ENCODE assay signal across 9 cellular contexts in the genomic region with DNA sequence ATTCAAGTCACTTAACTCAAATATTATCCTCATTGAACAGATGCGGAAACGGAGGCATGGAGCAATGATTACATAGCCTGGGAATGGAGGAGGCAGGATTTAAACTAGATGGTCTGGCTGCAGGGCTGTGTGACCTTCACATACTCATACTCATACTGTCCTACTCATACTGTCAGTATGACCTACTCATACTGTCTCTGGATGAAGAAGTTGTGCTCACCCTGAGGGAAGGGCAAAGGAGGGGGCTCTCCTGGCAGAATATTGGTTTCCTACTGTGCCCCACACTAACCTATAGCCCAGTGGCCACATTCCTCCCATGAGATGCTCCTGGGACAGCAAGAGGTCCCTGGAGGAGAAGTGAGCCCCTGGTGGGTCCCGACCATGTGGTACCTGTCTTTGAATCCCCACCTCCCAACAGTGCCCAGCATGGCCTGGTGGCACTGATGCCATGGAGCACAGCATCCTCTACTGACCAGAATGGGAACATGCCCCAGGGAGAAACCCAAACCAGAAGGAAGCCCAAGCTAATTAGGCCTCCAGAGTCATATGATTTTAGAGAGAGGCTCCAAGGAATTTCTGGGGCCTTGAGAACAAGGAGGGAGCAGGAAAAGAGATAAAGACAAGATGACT.
DNase-seq lines count a peak whose midpoint lies in the region; ATAC-seq and TF ChIP-seq lines count a peak whose summit lies in the region.
"Had no signal": no experiment of that assay in that cellular context is flagged by ENCODE, and none has a peak within 500 bp of the region (broad histone marks: within the 10 kb centered on the region; RNA-seq: fewer than 3 reads in every experiment).

No MANE protein-coding gene starts in this region.

- peaks cover 3% of the 10 kb centered on the region for H3K4me1 Mint-ChIP-seq in CD8-positive, alpha-beta T cell (ENCODE audit: low read depth)

- no peaks in the 10 kb centered on the region for H3K27me3 ChIP-seq in CD8-positive, alpha-beta T cell (ENCODE audit: insufficient read depth, low read length)
- H3K27me3 ChIP-seq in HCT116 (ENCODE audit: insufficient read depth, low read length) (peaks cover 14% of the 10 kb centered on the region), SJCRH30 (peaks cover 12% of the 10 kb centered on the region; the same call in 1 of the 2 replicates)

- no TSS peak for BruUV-seq in HCT116 (replicated peaks; lab: Mats Ljungman, UMichigan)

- in situ Hi-C loops in G401 (cut with HindIII; ENCODE audit: low sequenced_read_pairs), result no loop called here

- no peaks in the 10 kb centered on the region for H4K20me1 ChIP-seq in HCT116 (ENCODE audit: insufficient read depth)

- peak; percentile 86 for TF ChIP-seq RAD21 in HCT116 (IDR thresholded peaks at IDR 0.05; ENCODE audit: low read depth)

- H3K9ac ChIP-seq in HCT116 (ENCODE audit: low read length), result no peak overlapping the region

- H3K36me3 Mint-ChIP-seq in CD8-positive, alpha-beta T cell, result no peaks in the 10 kb centered on the region

- H3K79me2 ChIP-seq in HCT116 (ENCODE audit: insufficient read depth, low read length), result no peaks in the 10 kb centered on the region

- no peak overlapping the region for H2AFZ ChIP-seq in HCT116 (ENCODE audit: low read depth, low read length, poor library complexity, severe bottlenecking)

- peaks cover 4% of the 10 kb centered on the region for H3K9me3 Mint-ChIP-seq in CD8-positive, alpha-beta T cell

- no peak overlapping the region for H3K27ac ChIP-seq in CD8-positive, alpha-beta T cell (ENCODE audit: low read depth, low read length)
- H3K27ac ChIP-seq in HCT116 (ENCODE audit: low read depth, low read length) (no peak overlapping the region), SJCRH30 (no peak overlapping the region)

- no peak overlapping the region for H3K4me2 ChIP-seq in HCT116 (ENCODE audit: low read length)

- H3K9me2 ChIP-seq in HCT116 (ENCODE audit: insufficient read depth), result no peaks in the 10 kb centered on the region

- no peaks in the 10 kb centered on the region for H3K27me3 Mint-ChIP-seq in CD8-positive, alpha-beta T cell (ENCODE audit: low read depth)
- H3K27me3 Mint-ChIP-seq: stimulated activated naive CD8-positive, alpha-beta T cell treated with anti-CD3 and anti-CD28 coated beads, Interleukin-15, Interleukin-2, amounts not matched to agents 100 ng/mL and 50 ng/mL, for 24 hours had no signal

- H3K9me3 ChIP-seq in CD8-positive, alpha-beta T cell (ENCODE audit: low read length), result no peaks in the 10 kb centered on the region
- no peaks in the 10 kb centered on the region for H3K9me3 ChIP-seq in HCT116 (ENCODE audit: control insufficient read depth in 1 of 2, insufficient read depth in 1 of 2, low read depth in 1 of 2, low read length in 2 of 2)
- H3K9me3 ChIP-seq in SJCRH30 (replicated peaks), result no peaks in the 10 kb centered on the region

- no peak for TF ChIP-seq POLR2A in HCT116 (IDR thresholded peaks at IDR 0.05; ENCODE audit: borderline replicate concordance, extremely low read depth, insufficient read depth, insufficient read length)

- CTCF ChIA-PET in CD8-positive, alpha-beta T cell (lab: Charles Lee), result interaction anchor here (0.6 to 4.2 kb wide), 5 partner anchors 15 to 411 kb away, joined by 3 to 20 read pairs (median 4); no protein-coding TSS in a partner anchor
- CTCF ChIA-PET in HCT116 (lab: Charles Lee), result interaction anchor here (0.5 to 1.4 kb wide), 12 partner anchors 8 to 421 kb away, joined by 3 to 8 read pairs (median 4); no protein-coding TSS in a partner anchor

- peak; percentile 18 for TF ChIP-seq CTCF in CD8-positive, alpha-beta T cell (IDR thresholded peaks at IDR 0.05)
- TF ChIP-seq CTCF in HCT116 (IDR thresholded peaks at IDR 0.05 in 2 of 3, conservative IDR thresholded peaks at IDR 0.05 in 1 of 3; ENCODE audit: borderline replicate concordance in 1 of 3, insufficient read depth in 1 of 3, low read depth in 2 of 3, low read length in 2 of 3), result peak; percentile 62 to 95 (median 84); a peak in 5 of 6 replicates

- POLR2A ChIA-PET in CD8-positive, alpha-beta T cell (lab: Charles Lee), result interaction anchor here (1.1 kb wide), 1 partner anchor 10 kb away, joined by 3 read pairs; no protein-coding TSS in a partner anchor
- POLR2A ChIA-PET in HCT116 (lab: Charles Lee), result no interaction called here

- ATAC-seq in CD8-positive, alpha-beta T cell, result peak; percentile 51
- ATAC-seq in HCT116 (peak; percentile 90), GM21825 (IDR thresholded peaks at IDR 0.05; ENCODE audit: unreplicated experiment) (no peak), GM21381 (IDR thresholded peaks at IDR 0.05; ENCODE audit: unreplicated experiment) (no peak), GM19395 (IDR thresholded peaks at IDR 0.05; ENCODE audit: unreplicated experiment) (no peak)

- no peaks in the 10 kb centered on the region for H3K36me3 ChIP-seq in CD8-positive, alpha-beta T cell (ENCODE audit: insufficient read depth, low read length)
- H3K36me3 ChIP-seq in HCT116 (ENCODE audit: control insufficient read depth in 1 of 2, insufficient read depth in 2 of 2, low read length in 2 of 2) (no peaks in the 10 kb centered on the region), SJCRH30 (no peaks in the 10 kb centered on the region)

- no peak overlapping the region for H3K4me3 ChIP-seq in CD8-positive, alpha-beta T cell (ENCODE audit: low read depth, low read length)
- H3K4me3 ChIP-seq in HCT116 (replicated peaks in 1 of 2; ENCODE audit: low read depth in 1 of 2, low read length in 2 of 2) (no peak overlapping the region), SJCRH30 (no peak overlapping the region)

- RAD21 ChIA-PET in HCT116 (lab: Charles Lee; ENCODE audit: low non-redundant PET in 1 of 2, low total read pairs in 2 of 2, uncharacterized antibody in 2 of 2, unreplicated experiment in 2 of 2), result interaction anchor here (0.6 to 0.9 kb wide), 3 partner anchors 184 to 411 kb away, joined by 3 to 4 read pairs (median 3); no protein-coding TSS in a partner anchor

- peak in 1 of 7 experiments; percentile 56 for DNase-seq in CD8-positive, alpha-beta T cell
- DNase-seq in HCT116 (ENCODE audit: low read depth, low spot score) (no peak), SJCRH30 (peak; percentile 19 to 42), left kidney (ENCODE audit: low read depth, low spot score) (peak; percentile 46), G401 (ENCODE audit: low spot score) (no peak)

- H3K27ac Mint-ChIP-seq in CD8-positive, alpha-beta T cell, result no peak overlapping the region
- H3K27ac Mint-ChIP-seq: stimulated activated naive CD8-positive, alpha-beta T cell treated with anti-CD3 and anti-CD28 coated beads, Interleukin-15, Interleukin-2, amounts not matched to agents 100 ng/mL and 50 ng/mL, for 24 hours had no signal

- no peak overlapping the region for H3K4me3 Mint-ChIP-seq in CD8-positive, alpha-beta T cell
- H3K4me3 Mint-ChIP-seq: stimulated activated naive CD8-positive, alpha-beta T cell treated with anti-CD3 and anti-CD28 coated beads, Interleukin-15, Interleukin-2, amounts not matched to agents 100 ng/mL and 50 ng/mL, for 24 hours had no signal

- intact Hi-C loops in CD8-positive, alpha-beta T cell (cut with DNase I, micrococcal nuclease), result loop anchor here (1.0 to 5.0 kb wide), 4 partner anchors 189 to 412 kb away; no protein-coding TSS in a partner anchor
- intact Hi-C loops in HCT116 (cut with micrococcal nuclease), result loop anchor here (1.0 to 10.0 kb wide), 3 partner anchors 184 to 597 kb away; no protein-coding TSS in a partner anchor

- no peaks in the 10 kb centered on the region for H3K4me1 ChIP-seq in CD8-positive, alpha-beta T cell (ENCODE audit: insufficient read depth, low read length)
- no peaks in the 10 kb centered on the region for H3K4me1 ChIP-seq in HCT116 (ENCODE audit: control insufficient read depth in 1 of 2, insufficient read depth in 2 of 2, low read length in 2 of 2)
- H3K4me1 ChIP-seq in SJCRH30, result peaks cover 7% of the 10 kb centered on the region; the same call in 1 of the 2 replicates

TF ChIP-seq in HCT116, 20 proteins besides CTCF, POLR2A, EP300 and RAD21:
- TF ChIP-seq, protein P1, sequence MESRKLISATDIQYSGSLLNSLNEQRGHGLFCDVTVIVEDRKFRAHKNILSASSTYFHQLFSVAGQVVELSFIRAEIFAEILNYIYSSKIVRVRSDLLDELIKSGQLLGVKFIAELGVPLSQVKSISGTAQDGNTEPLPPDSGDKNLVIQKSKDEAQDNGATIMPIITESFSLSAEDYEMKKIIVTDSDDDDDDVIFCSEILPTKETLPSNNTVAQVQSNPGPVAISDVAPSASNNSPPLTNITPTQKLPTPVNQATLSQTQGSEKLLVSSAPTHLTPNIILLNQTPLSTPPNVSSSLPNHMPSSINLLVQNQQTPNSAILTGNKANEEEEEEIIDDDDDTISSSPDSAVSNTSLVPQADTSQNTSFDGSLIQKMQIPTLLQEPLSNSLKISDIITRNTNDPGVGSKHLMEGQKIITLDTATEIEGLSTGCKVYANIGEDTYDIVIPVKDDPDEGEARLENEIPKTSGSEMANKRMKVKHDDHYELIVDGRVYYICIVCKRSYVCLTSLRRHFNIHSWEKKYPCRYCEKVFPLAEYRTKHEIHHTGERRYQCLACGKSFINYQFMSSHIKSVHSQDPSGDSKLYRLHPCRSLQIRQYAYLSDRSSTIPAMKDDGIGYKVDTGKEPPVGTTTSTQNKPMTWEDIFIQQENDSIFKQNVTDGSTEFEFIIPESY (IDR thresholded peaks at IDR 0.05; ENCODE audit: extremely low read depth, insufficient replicate concordance, low read length), result no peak
- TF ChIP-seq ZNF274 (IDR thresholded peaks at IDR 0.05; ENCODE audit: low read depth, low read length), result no peak
- no peak for TF ChIP-seq SIN3A (IDR thresholded peaks at IDR 0.05; ENCODE audit: low read depth)
- no peak for TF ChIP-seq YY1 (IDR thresholded peaks at IDR 0.05; ENCODE audit: extremely low read depth, insufficient replicate concordance, low read depth, low read length)
- no peak for TF ChIP-seq POLR2AphosphoS5 (IDR thresholded peaks at IDR 0.05; ENCODE audit: low read depth, low read length)
- no peak for TF ChIP-seq EZH2 (IDR thresholded peaks at IDR 0.05)
- no peak for TF ChIP-seq JUND (IDR thresholded peaks at IDR 0.05)
- no peak for TF ChIP-seq SRF (IDR thresholded peaks at IDR 0.05; ENCODE audit: low read depth)
- TF ChIP-seq, protein P2, sequence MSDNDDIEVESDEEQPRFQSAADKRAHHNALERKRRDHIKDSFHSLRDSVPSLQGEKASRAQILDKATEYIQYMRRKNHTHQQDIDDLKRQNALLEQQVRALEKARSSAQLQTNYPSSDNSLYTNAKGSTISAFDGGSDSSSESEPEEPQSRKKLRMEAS (IDR thresholded peaks at IDR 0.05), result no peak
- TF ChIP-seq EZH2phosphoT487 (IDR thresholded peaks at IDR 0.05; ENCODE audit: borderline replicate concordance), result no peak
- no peak for TF ChIP-seq EGR1 (IDR thresholded peaks at IDR 0.05; ENCODE audit: low read depth)
- TF ChIP-seq CBX3 (IDR thresholded peaks at IDR 0.05; ENCODE audit: low read depth), result no peak

Comparison
In these comparisons a context has a peak if more than half of its experiments do, and no peak if none do; other contexts are left out.
1. ATAC-seq: peak in CD8-positive, alpha-beta T cell (single experiment) and HCT116 (single experiment); none in GM21825 (single experiment), GM21381 (single experiment) and GM19395 (single experiment).
2. DNase-seq: peak in SJCRH30 (2 of 2) and left kidney (single experiment); none in HCT116 (single experiment) and G401 (single experiment).